24 cellular contexts compared by ENCODE assay signal in the genomic region with DNA sequence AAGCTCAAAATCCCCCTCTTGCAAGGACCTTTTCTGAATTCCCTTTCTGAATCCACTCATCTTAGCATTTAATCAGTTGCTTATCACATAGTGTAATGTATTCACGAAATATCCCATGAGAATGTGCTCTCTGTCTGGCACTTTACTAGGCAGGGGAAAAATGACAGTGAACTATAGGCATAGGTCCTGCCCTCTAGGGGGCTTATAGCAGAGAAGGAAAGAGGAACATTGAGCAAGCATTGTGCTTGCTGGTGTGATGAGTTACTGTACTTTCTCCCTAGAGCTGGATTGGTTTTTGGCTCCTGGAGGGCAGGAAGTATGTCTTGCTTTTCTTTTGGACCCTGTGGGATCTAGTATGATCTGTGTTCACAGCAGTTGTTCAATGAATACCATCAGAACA. TPM values are rescaled to one million over a fixed set of nuclear protein-coding genes. Genes with fewer than 3 reads are reported as not detected.
DNase-seq lines count a peak whose midpoint lies in the region; ATAC-seq, FAIRE-seq and TF ChIP-seq lines count a peak whose summit lies in the region.
"Had no signal": no experiment of that assay in that cellular context is flagged by ENCODE, and none has a peak within 500 bp of the region (broad histone marks: within the 10 kb centered on the region; RNA-seq: fewer than 3 reads in every experiment).

No MANE protein-coding gene starts in this region.

- peak; percentile 64 for ATAC-seq in GM23338
- ATAC-seq in naive thymus-derived CD8-positive, alpha-beta T cell, result no peak
- ATAC-seq: body of pancreas had no signal

- no peaks in the 10 kb centered on the region for H3K27me3 Mint-ChIP-seq in GM23338 (ENCODE audit: insufficient read depth, low read depth, poor library complexity)
- H3K27me3 Mint-ChIP-seq in naive thymus-derived CD8-positive, alpha-beta T cell, result peaks cover 19 to 45% (median 32%) of the 10 kb centered on the region in 5 donors

- no peaks in the 10 kb centered on the region for H3K9me3 ChIP-seq in OCI-LY7 (ENCODE audit: low read length)
- no peaks in the 10 kb centered on the region for H3K9me3 ChIP-seq in H1 (ENCODE audit: insufficient read depth in 2 of 2, low read depth in 1 of 2, low read length in 1 of 2)
- H3K9me3 ChIP-seq: BLaER1, body of pancreas, vagina had no signal

- no peak overlapping the region for H3K4ac ChIP-seq in H1 (replicated peaks; ENCODE audit: insufficient read length, low read depth, low read length)

- no peaks in the 10 kb centered on the region for H3K4me1 Mint-ChIP-seq in GM23338
- no peaks in the 10 kb centered on the region for H3K4me1 Mint-ChIP-seq in naive thymus-derived CD8-positive, alpha-beta T cell
- H3K4me1 Mint-ChIP-seq: activated CD4-positive, alpha-beta memory T cell treated with anti-CD3 and anti-CD28 coated beads, Interleukin-2, amount 10 ng/mL, durations not matched to agents 7 days and 5 days had no signal

- no peaks in the 10 kb centered on the region for H3K36me3 Mint-ChIP-seq in GM23338 (ENCODE audit: low read depth)
- H3K36me3 Mint-ChIP-seq in naive thymus-derived CD8-positive, alpha-beta T cell, result no peaks in the 10 kb centered on the region
- H3K36me3 Mint-ChIP-seq: activated naive CD8-positive, alpha-beta T cell had no signal

- H3K14ac ChIP-seq in H1 (ENCODE audit: insufficient read length), result no peak overlapping the region

- H3F3A ChIP-seq in GM23338 (replicated peaks; ENCODE audit: low read depth), result no peaks in the 10 kb centered on the region

- no peak overlapping the region for H2BK12ac ChIP-seq in H1 (ENCODE audit: low read depth, low read length)

- FAIRE-seq in H1 (lab: Jason Lieb, UNC), result no peak
- FAIRE-seq: TTC549 had no signal

- H3K27ac Mint-ChIP-seq in GM23338, result no peak overlapping the region
- no peak overlapping the region for H3K27ac Mint-ChIP-seq in naive thymus-derived CD8-positive, alpha-beta T cell
- H3K27ac Mint-ChIP-seq: activated CD4-positive, alpha-beta memory T cell treated with anti-CD3 and anti-CD28 coated beads, Interleukin-2, amount 10 ng/mL, durations not matched to agents 7 days and 5 days; activated naive CD8-positive, alpha-beta T cell had no signal

- 94% methylated on average over 1 of the region's 1 CpG; no CpG with 5 or more reads in 1 of the 2 experiments for WGBS in H1 (ENCODE audit: extremely low coverage in 1 of 2, insufficient coverage in 1 of 2, insufficient read length in 1 of 2, insufficient replicate concordance in 2 of 2, low coverage in 1 of 2, low lambda C conversion rate in 2 of 2, missing lambda C conversion rate in 1 of 2), 2 experiments

- H3K9ac ChIP-seq in H1 (replicated peaks in 1 of 4; ENCODE audit: extremely low read depth in 1 of 4, low read depth in 3 of 4, low read length in 3 of 4), result no peak overlapping the region
- H3K9ac ChIP-seq: BLaER1 had no signal

- H4K20me1 ChIP-seq in GM23338 (replicated peaks; ENCODE audit: insufficient read depth) (no peaks in the 10 kb centered on the region), OCI-LY7 (ENCODE audit: insufficient read depth, low read length) (no peaks in the 10 kb centered on the region), H1 (replicated peaks in 1 of 2; ENCODE audit: control insufficient read depth in 1 of 2, insufficient read depth in 2 of 2, low read length in 2 of 2) (no peaks in the 10 kb centered on the region)
- H4K20me1 ChIP-seq: BLaER1 had no signal

- H3K9me3 Mint-ChIP-seq in GM23338, result no peaks in the 10 kb centered on the region
- no peaks in the 10 kb centered on the region for H3K9me3 Mint-ChIP-seq in naive thymus-derived CD8-positive, alpha-beta T cell
- H3K9me3 Mint-ChIP-seq: activated CD4-positive, alpha-beta memory T cell treated with anti-CD3 and anti-CD28 coated beads, Interleukin-2, amount 10 ng/mL, durations not matched to agents 7 days and 5 days had no signal

- no peak overlapping the region for H3K23ac ChIP-seq in H1 (ENCODE audit: insufficient read length)

- intact Hi-C loops in OCI-LY7 (cut with micrococcal nuclease; ENCODE audit: unreplicated experiment) (no loop called here), cardiac septum (cut with DNase I) (no loop called here)

- CTCF ChIA-PET in OCI-LY7 (lab: Charles Lee; ENCODE audit: unreplicated experiment), result no interaction called here
- CTCF ChIA-PET in H1 (lab: Charles Lee; ENCODE audit: partially characterized antibody), result interaction anchor here (0.7 to 2.1 kb wide), 5 partner anchors 10 to 30 kb away, joined by 3 to 5 read pairs (median 4); no protein-coding TSS in a partner anchor

- H3K23me2 ChIP-seq in H1 (ENCODE audit: low read depth, low read length), result no peaks in the 10 kb centered on the region

- H2BK15ac ChIP-seq in H1 (ENCODE audit: low read length), result no peak overlapping the region

- no peaks in the 10 kb centered on the region for H3K4me1 ChIP-seq in GM23338 (ENCODE audit: insufficient read depth)
- no peaks in the 10 kb centered on the region for H3K4me1 ChIP-seq in OCI-LY7 (ENCODE audit: insufficient read depth, low read length, poor library complexity, severe bottlenecking)
- H3K4me1 ChIP-seq in H1 (replicated peaks in 1 of 4; ENCODE audit: control insufficient read depth in 3 of 4, insufficient read depth in 4 of 4, low read length in 3 of 4), result no peaks in the 10 kb centered on the region
- H3K4me1 ChIP-seq: BLaER1, vagina had no signal

- H3K9me2 ChIP-seq in GM23338 (ENCODE audit: insufficient read depth) (no peaks in the 10 kb centered on the region), OCI-LY7 (ENCODE audit: insufficient read depth, low read length) (no peaks in the 10 kb centered on the region)

- DNase-seq in D341Med (ENCODE audit: low spot score), result peak; percentile 7
- DNase-seq in GM23338 (ENCODE audit: low spot score), result peak; percentile 21
- DNase-seq in OCI-LY7 (ENCODE audit: low spot score), result peak; percentile 3
- DNase-seq in H1 (ENCODE audit: low read depth in 1 of 2, low spot score in 2 of 2), result no peak
- DNase-seq in cortex of kidney (lab: John Stamatoyannopoulos, UW), result no peak
- no peak for DNase-seq in naive thymus-derived CD8-positive, alpha-beta T cell
- no peak for DNase-seq in cardiac septum (ENCODE audit: low spot score)
- DNase-seq: activated CD4-positive, alpha-beta memory T cell treated with anti-CD3 and anti-CD28 coated beads, Interleukin-2, amount 10 ng/mL, durations not matched to agents 7 days and 5 days; activated T-cell treated with anti-CD3 and anti-CD28 coated beads, Interleukin-2, amount 50 U/mL, for 48 hours; body of pancreas; foreskin fibroblast; GF-D8; kidney glomerular epithelial cell; NCI-H187 treated with DMSO at 0.1 percent for 48 hours; NCI-H446; stimulated activated CD4-positive, alpha-beta T cell treated with anti-CD3 and anti-CD28 coated beads, Interleukin-4, amount 100 ng/mL, for 4 hours had no signal

- H3K36me3 ChIP-seq in GM23338 (ENCODE audit: insufficient read depth), result no peaks in the 10 kb centered on the region
- H3K36me3 ChIP-seq in OCI-LY7 (ENCODE audit: insufficient read depth, low read length), result no peaks in the 10 kb centered on the region
- no peaks in the 10 kb centered on the region for H3K36me3 ChIP-seq in H1 (ENCODE audit: control insufficient read depth in 2 of 4, insufficient read depth in 4 of 4, low read length in 3 of 4)
- H3K36me3 ChIP-seq: BLaER1, vagina had no signal

- no peaks in the 10 kb centered on the region for H3K79me1 ChIP-seq in H1 (ENCODE audit: low read depth, low read length)

- TF ChIP-seq POLR2A in H1 (IDR thresholded peaks at IDR 0.05; ENCODE audit: control extremely low read depth in 1 of 2, low read depth in 2 of 2, low read length in 2 of 2), result no peak

- no peak overlapping the region for H3K4me3 Mint-ChIP-seq in GM23338
- H3K4me3 Mint-ChIP-seq in naive thymus-derived CD8-positive, alpha-beta T cell, result no peak overlapping the region
- H3K4me3 Mint-ChIP-seq: activated CD4-positive, alpha-beta memory T cell treated with anti-CD3 and anti-CD28 coated beads, Interleukin-2, amount 10 ng/mL, durations not matched to agents 7 days and 5 days; activated naive CD8-positive, alpha-beta T cell had no signal

- BruUV-seq in OCI-LY7 (replicated peaks; lab: Mats Ljungman, UMichigan), result no TSS peak

- H2BK20ac ChIP-seq in H1 (ENCODE audit: low read length), result no peak overlapping the region

- H3K18ac ChIP-seq in H1 (ENCODE audit: extremely low read depth, low read length), result no peak overlapping the region

- TF ChIP-seq RAD21 in H1 (IDR thresholded peaks at IDR 0.05 in 1 of 2, conservative IDR thresholded peaks at IDR 0.05 in 1 of 2; ENCODE audit: low read depth in 2 of 2, low read length in 2 of 2), result no peak

- no peak overlapping the region for H2AK5ac ChIP-seq in H1 (ENCODE audit: low read depth, low read length)

- no peak overlapping the region for H3K56ac ChIP-seq in H1 (replicated peaks; ENCODE audit: insufficient read length, low read depth, low read length)

- TF ChIP-seq EP300 in H1 (IDR thresholded peaks at IDR 0.05; ENCODE audit: borderline replicate concordance in 1 of 2, low read depth in 2 of 2, low read length in 2 of 2), result no peak

- no peak overlapping the region for H4K91ac ChIP-seq in H1 (replicated peaks; ENCODE audit: insufficient read length, low read length)

- no peak overlapping the region for H2AFZ ChIP-seq in GM23338
- no peak overlapping the region for H2AFZ ChIP-seq in OCI-LY7 (ENCODE audit: low read length)
- no peak overlapping the region for H2AFZ ChIP-seq in H1 (ENCODE audit: low read length)

- H3K79me2 ChIP-seq in GM23338 (replicated peaks; ENCODE audit: insufficient read depth), result no peaks in the 10 kb centered on the region
- no peaks in the 10 kb centered on the region for H3K79me2 ChIP-seq in OCI-LY7 (ENCODE audit: insufficient read depth, low read depth, low read length)
- H3K79me2 ChIP-seq in H1 (ENCODE audit: control insufficient read depth in 1 of 2, insufficient read depth in 2 of 2, low read length in 2 of 2), result no peaks in the 10 kb centered on the region

- H2BK5ac ChIP-seq in H1 (ENCODE audit: low read depth, low read length), result no peak overlapping the region

- H3K27ac ChIP-seq in GM23338 (ENCODE audit: low read depth), result no peak overlapping the region
- H3K27ac ChIP-seq in OCI-LY7 (ENCODE audit: low read depth, low read length, poor library complexity, severe bottlenecking), result no peak overlapping the region
- H3K27ac ChIP-seq in H1 (ENCODE audit: low read depth, low read length), result no peak overlapping the region
- H3K27ac ChIP-seq: BLaER1, body of pancreas, SK-N-MC, vagina had no signal

- H4K8ac ChIP-seq in H1 (ENCODE audit: extremely low read depth, insufficient read depth, low read length), result no peak overlapping the region

- H3K27me3 ChIP-seq in GM23338 (ENCODE audit: insufficient read depth) (no peaks in the 10 kb centered on the region), H1 (replicated peaks in 1 of 4; ENCODE audit: control insufficient read depth in 3 of 4, extremely low read depth in 1 of 4, insufficient read depth in 3 of 4, low read length in 3 of 4) (no peaks in the 10 kb centered on the region)
- H3K27me3 ChIP-seq: BLaER1, body of pancreas, vagina had no signal

- H4K5ac ChIP-seq in H1 (ENCODE audit: insufficient read length, low read depth, low read length), result no peak overlapping the region

- H2BK120ac ChIP-seq in H1 (replicated peaks; ENCODE audit: low read depth, low read length), result no peak overlapping the region

- TF ChIP-seq CTCF in GM23338 (conservative IDR thresholded peaks at IDR 0.05; ENCODE audit: low read depth in 2 of 2) (peak; percentile 27 to 36; a peak in 2 of 4 replicates), OCI-LY7 (conservative IDR thresholded peaks at IDR 0.05; ENCODE audit: low read length) (peak; percentile 45), H1 (IDR thresholded peaks at IDR 0.05; ENCODE audit: control extremely low read depth in 1 of 3, insufficient read depth in 1 of 3, low read depth in 1 of 3, low read length in 3 of 3) (peak in 2 of 3 experiments; percentile 9 to 37; a peak in 1 of 4 replicates)

- POLR2A ChIA-PET in OCI-LY7 (lab: Charles Lee) (no interaction called here), H1 (lab: Charles Lee; ENCODE audit: partially characterized antibody) (interaction anchor here (0.5 to 1.5 kb wide), 2 partner anchors 64 to 366 kb away, joined by 3 to 4 read pairs; a partner anchor contains a TSS)
- POLR2A ChIA-PET in naive thymus-derived CD8-positive, alpha-beta T cell (lab: Charles Lee), result no interaction called here

- H3K4me2 ChIP-seq in GM23338, result no peak overlapping the region
- no peak overlapping the region for H3K4me2 ChIP-seq in OCI-LY7 (ENCODE audit: low read length)
- no peak overlapping the region for H3K4me2 ChIP-seq in H1 (ENCODE audit: insufficient read depth in 1 of 2, low read depth in 2 of 2, low read length in 2 of 2)
- H3K4me2 ChIP-seq: BLaER1 had no signal

- H3K4me3 ChIP-seq in GM23338 (no peak overlapping the region), OCI-LY7 (ENCODE audit: low read depth, low read length, poor library complexity, severe bottlenecking) (no peak overlapping the region), H1 (ENCODE audit: extremely low read depth in 1 of 4, insufficient read depth in 2 of 4, low read depth in 3 of 4, low read length in 4 of 4) (no peak overlapping the region)
- H3K4me3 ChIP-seq: BLaER1, body of pancreas, SK-N-MC, vagina had no signal

RNA-seq across cellular contexts. Expression of a gene that starts 26.5 kb away (rescaled TPM):
- not detected in 2 replicates for total RNA-seq in GM23338 (2014; rRNA removed; shearing (Covaris generic))
- polyA plus RNA-seq in GM23338 (2016; fragmentation: Nextera tagmentation; extraction: Ambion mirVana), result not detected in 2 replicates
- total RNA-seq in OCI-LY7 (2014; rRNA removed; shearing (Covaris generic)), result 0.03 and 0.05 TPM in 2 replicates
- 0.06 TPM in 1 of 2 replicates, not detected in the other for total RNA-seq in OCI-LY7 (2022)
- total RNA-seq in H1 (2021; fragmentation: NEBNext Ultra II Directional; extraction: Animal tissue kit (Norgen Biotek cat#: 25700)), result not detected in 2 replicates
- 0.08 and 0.31 TPM in 2 replicates for polyA plus RNA-seq in H1 (2011; rRNA removed)
- 0.03 TPM for polyA plus RNA-seq in H1 (2011; cell fraction: cytosol; rRNA removed)
- polyA plus RNA-seq in H1 (2011; cell fraction: nucleus; rRNA removed), result 0.30 TPM
- 0.04 to 0.16 TPM (median 0.08 TPM) in 3 of 4 replicates, not detected in the other for polyA plus RNA-seq in H1 (2012, experiment 1 of 2)
- polyA plus RNA-seq in H1 (2012, experiment 2 of 2), result 0.07 TPM
- 0.18 TPM for polyA plus RNA-seq in H1 (2013, experiment 1 of 2)
- polyA plus RNA-seq in H1 (2013, experiment 2 of 2), result 0.02 TPM
- polyA minus RNA-seq in H1 (2011; rRNA and poly(A)+ RNA removed), result 0.02 and 0.09 TPM in 2 replicates
- polyA minus RNA-seq in H1 (2011; cell fraction: cytosol; rRNA and poly(A)+ RNA removed), result not detected
- polyA minus RNA-seq in H1 (2011; cell fraction: nucleus; rRNA and poly(A)+ RNA removed), result 0.10 TPM
- total RNA-seq in naive thymus-derived CD8-positive, alpha-beta T cell, result not detected
- not detected for polyA plus RNA-seq in naive thymus-derived CD8-positive, alpha-beta T cell
- total RNA-seq in cardiac septum, result 0.19 TPM
- total RNA-seq: pulmonary artery endothelial cell had no signal
- polyA plus RNA-seq: neural cell had no signal

RNA-seq across cellular contexts. Expression of a gene that starts 26.6 kb away (rescaled TPM):
- not detected in 2 replicates for total RNA-seq in GM23338 (2014; rRNA removed; shearing (Covaris generic))
- polyA plus RNA-seq in GM23338 (2016; fragmentation: Nextera tagmentation; extraction: Ambion mirVana) (not detected in 2 replicates), H1 (2011; rRNA removed) (0.05 TPM in 1 of 2 replicates, not detected in the other)
- total RNA-seq in OCI-LY7 (2014; rRNA removed; shearing (Covaris generic)), result not detected in 2 replicates
- total RNA-seq in OCI-LY7 (2022) (not detected in 2 replicates), cardiac septum (not detected)
- total RNA-seq in H1 (2021; fragmentation: NEBNext Ultra II Directional; extraction: Animal tissue kit (Norgen Biotek cat#: 25700)), result not detected in 2 replicates
- polyA plus RNA-seq in H1 (2011; cell fraction: cytosol; rRNA removed), result not detected
- polyA plus RNA-seq in H1 (2011; cell fraction: nucleus; rRNA removed), result not detected
- polyA plus RNA-seq in H1 (2012, experiment 1 of 2), result not detected in 4 replicates
- not detected for polyA plus RNA-seq in H1 (2012, experiment 2 of 2)
- not detected for polyA plus RNA-seq in H1 (2013, experiment 1 of 2)
- not detected for polyA plus RNA-seq in H1 (2013, experiment 2 of 2)
- polyA minus RNA-seq in H1 (2011; rRNA and poly(A)+ RNA removed), result not detected in 2 replicates
- not detected for polyA minus RNA-seq in H1 (2011; cell fraction: cytosol; rRNA and poly(A)+ RNA removed)
- polyA minus RNA-seq in H1 (2011; cell fraction: nucleus; rRNA and poly(A)+ RNA removed), result not detected
- total RNA-seq in naive thymus-derived CD8-positive, alpha-beta T cell, result not detected
- polyA plus RNA-seq in naive thymus-derived CD8-positive, alpha-beta T cell, result not detected
- total RNA-seq: activated CD4-positive, alpha-beta memory T cell treated with anti-CD3 and anti-CD28 coated beads, Interleukin-2, amount 10 ng/mL, durations not matched to agents 7 days and 5 days; body of pancreas; pulmonary artery endothelial cell; subcutaneous adipose tissue had no signal
- polyA plus RNA-seq: neural cell had no signal

RNA-seq across cellular contexts. Expression of a gene that starts 42.2 kb away (rescaled TPM):
- total RNA-seq in GM23338 (2014; rRNA removed; shearing (Covaris generic)), result not detected in 2 replicates
- polyA plus RNA-seq in GM23338 (2016; fragmentation: Nextera tagmentation; extraction: Ambion mirVana), result not detected in 2 replicates
- not detected in 2 replicates for total RNA-seq in OCI-LY7 (2014; rRNA removed; shearing (Covaris generic))
- total RNA-seq in OCI-LY7 (2022), result not detected in 2 replicates
- not detected in 2 replicates for total RNA-seq in H1 (2021; fragmentation: NEBNext Ultra II Directional; extraction: Animal tissue kit (Norgen Biotek cat#: 25700))
- polyA plus RNA-seq in H1 (2011; rRNA removed), result 0.18 and 0.24 TPM in 2 replicates
- polyA plus RNA-seq in H1 (2011; cell fraction: cytosol; rRNA removed), result 0.09 TPM
- 0.81 TPM for polyA plus RNA-seq in H1 (2011; cell fraction: nucleus; rRNA removed)
- 0.16 to 0.34 TPM in 2 of 4 replicates, not detected in the others for polyA plus RNA-seq in H1 (2012, experiment 1 of 2)
- polyA plus RNA-seq in H1 (2012, experiment 2 of 2), result not detected
- polyA plus RNA-seq in H1 (2013, experiment 1 of 2), result not detected
- 0.17 TPM for polyA plus RNA-seq in H1 (2013, experiment 2 of 2)
- polyA minus RNA-seq in H1 (2011; rRNA and poly(A)+ RNA removed), result 0.57 and 0.66 TPM in 2 replicates
- not detected for polyA minus RNA-seq in H1 (2011; cell fraction: cytosol; rRNA and poly(A)+ RNA removed)
- 0.30 TPM for polyA minus RNA-seq in H1 (2011; cell fraction: nucleus; rRNA and poly(A)+ RNA removed)
- total RNA-seq in naive thymus-derived CD8-positive, alpha-beta T cell, result under 1 TPM; 0.77 to 0.81 TPM
- under 1 TPM in 1 of 3 donors, not detected in 2; 0.26 TPM for polyA plus RNA-seq in naive thymus-derived CD8-positive, alpha-beta T cell
- total RNA-seq in cardiac septum, result 0.73 TPM
- total RNA-seq: activated CD4-positive, alpha-beta memory T cell treated with anti-CD3 and anti-CD28 coated beads, Interleukin-2, amount 10 ng/mL, durations not matched to agents 7 days and 5 days; body of pancreas; pulmonary artery endothelial cell had no signal
- polyA plus RNA-seq: neural cell had no signal

RNA-seq across cellular contexts. Expression of a gene that starts 42.3 kb away (rescaled TPM):
- total RNA-seq in GM23338 (2014; rRNA removed; shearing (Covaris generic)), result 0.69 and 2.1 TPM in 2 replicates
- polyA plus RNA-seq in GM23338 (2016; fragmentation: Nextera tagmentation; extraction: Ambion mirVana) (0.66 and 0.73 TPM in 2 replicates), H1 (2011; rRNA removed) (1.4 and 2.0 TPM in 2 replicates)
- total RNA-seq in OCI-LY7 (2014; rRNA removed; shearing (Covaris generic)), result not detected in 2 replicates
- total RNA-seq in OCI-LY7 (2022) (not detected in 2 replicates), cardiac septum (0.59 TPM)
- total RNA-seq in H1 (2021; fragmentation: NEBNext Ultra II Directional; extraction: Animal tissue kit (Norgen Biotek cat#: 25700)), result 0.84 and 0.96 TPM in 2 replicates
- 0.90 TPM for polyA plus RNA-seq in H1 (2011; cell fraction: cytosol; rRNA removed)
- polyA plus RNA-seq in H1 (2011; cell fraction: nucleus; rRNA removed), result 6.1 TPM
- polyA plus RNA-seq in H1 (2012, experiment 1 of 2), result 0.99 to 2.2 TPM (median 1.7 TPM) in 4 replicates
- polyA plus RNA-seq in H1 (2012, experiment 2 of 2), result 0.47 TPM
- 0.57 TPM for polyA plus RNA-seq in H1 (2013, experiment 1 of 2)
- 0.50 TPM for polyA plus RNA-seq in H1 (2013, experiment 2 of 2)
- 0.88 and 2.2 TPM in 2 replicates for polyA minus RNA-seq in H1 (2011; rRNA and poly(A)+ RNA removed)
- polyA minus RNA-seq in H1 (2011; cell fraction: cytosol; rRNA and poly(A)+ RNA removed), result 1.2 TPM
- polyA minus RNA-seq in H1 (2011; cell fraction: nucleus; rRNA and poly(A)+ RNA removed), result 2.3 TPM
- total RNA-seq in naive thymus-derived CD8-positive, alpha-beta T cell, result not detected
- 1 to 10 TPM in 1 of 3 donors, under 1 TPM in 2; 0.35 to 3.7 (median 0.40) TPM for polyA plus RNA-seq in naive thymus-derived CD8-positive, alpha-beta T cell
- total RNA-seq: pulmonary artery endothelial cell had no signal
- polyA plus RNA-seq: neural cell had no signal

Comparison
In these comparisons a context has a peak if more than half of its experiments do, and no peak if none do; other contexts are left out.
1. DNase-seq: peak in D341Med (single experiment), GM23338 (single experiment) and OCI-LY7 (single experiment); none in H1 (0 of 2), cortex of kidney (single experiment), naive thymus-derived CD8-positive, alpha-beta T cell (0 of 10) and cardiac septum (single experiment).
2. Peak in every context shown above with its lines, with median percentiles within 50 percentile points of each other: CTCF ChIP-seq.